Comparison of ENCODE assay signal across 11 cellular contexts in genomic region chr12:110354172-110354780, GRCh38. TPM values are rescaled to one million over a fixed set of nuclear protein-coding genes. Genes with fewer than 3 reads are reported as not detected.
A peak's percentile ranks its signal among the peaks of the same experiment; 100 is the strongest.
DNase-seq lines count a peak whose midpoint lies in the region; ATAC-seq, FAIRE-seq and TF ChIP-seq lines count a peak whose summit lies in the region.
"Had no signal": no experiment of that assay in that cellular context is flagged by ENCODE, and none has a peak within 500 bp of the region (broad histone marks: within the 10 kb centered on the region; RNA-seq: fewer than 3 reads in every experiment).

No MANE protein-coding gene starts in this region.

- no peaks in the 10 kb centered on the region for H3K27me3 ChIP-seq in GM12878 (replicated peaks in 1 of 2; ENCODE audit: control insufficient read depth in 2 of 2, insufficient read depth in 2 of 2, low read length in 1 of 2)
- no peaks in the 10 kb centered on the region for H3K27me3 ChIP-seq in CD8-positive, alpha-beta memory T cell (ENCODE audit: insufficient read depth, low read length, poor library complexity, severe bottlenecking)

- intact Hi-C loops in GM12878 (cut with micrococcal nuclease; ENCODE audit: unreplicated experiment): no loop called here

- H3K4me1 Mint-ChIP-seq in CD8-positive, alpha-beta memory T cell: peaks cover 10 to 28% (median 22%) of the 10 kb centered on the region in 3 donors

- peaks cover 0 to 3% of the 10 kb centered on the region in 2 experiments; a peak in 2 of 4 replicates for H3K36me3 ChIP-seq in GM12878 (ENCODE audit: control insufficient read depth in 2 of 2, insufficient read depth in 2 of 2, low read length in 1 of 2)
- H3K36me3 ChIP-seq in CD8-positive, alpha-beta memory T cell (ENCODE audit: insufficient read depth, low read length): no peaks in the 10 kb centered on the region

- ATAC-seq in GM12878 (no peak; the same call in 1 of the 3 replicates), GM21423 (IDR thresholded peaks at IDR 0.05; ENCODE audit: unreplicated experiment) (no peak), GM18861 (IDR thresholded peaks at IDR 0.05; ENCODE audit: unreplicated experiment) (no peak)

- peaks cover 0 to 5% (median 2%) of the 10 kb centered on the region in 3 donors for H3K36me3 Mint-ChIP-seq in CD8-positive, alpha-beta memory T cell
- H3K36me3 Mint-ChIP-seq: naive thymus-derived CD8-positive, alpha-beta T cell had no signal

- no peaks in the 10 kb centered on the region for H4K20me1 ChIP-seq in GM12878 (ENCODE audit: control insufficient read depth, insufficient read depth)

- H3K27ac ChIP-seq in GM12878 (ENCODE audit: control insufficient read depth, insufficient read depth): no peak overlapping the region
- H3K27ac ChIP-seq in CD8-positive, alpha-beta memory T cell (ENCODE audit: low read depth, low read length): no peak overlapping the region

- no peaks in the 10 kb centered on the region for H3K27me3 Mint-ChIP-seq in CD8-positive, alpha-beta memory T cell

- no peak for TF ChIP-seq EP300 in GM12878 (IDR thresholded peaks at IDR 0.05; ENCODE audit: borderline replicate concordance in 1 of 2, control insufficient read depth in 1 of 2, low read depth in 2 of 2, low read length in 2 of 2)

- RAD21 ChIA-PET in GM12878 (lab: Charles Lee; ENCODE audit: unreplicated experiment): interaction anchor here (0.6 to 5.3 kb wide), 3 partner anchors 77 to 247 kb away, joined by 3 to 34 read pairs (median 4); no protein-coding TSS in a partner anchor

- H3K4me1 ChIP-seq in GM12878 (ENCODE audit: control insufficient read depth, insufficient read depth, low read length): no peaks in the 10 kb centered on the region; the same call in 1 of the 2 replicates
- peaks cover 13% of the 10 kb centered on the region for H3K4me1 ChIP-seq in CD8-positive, alpha-beta memory T cell (ENCODE audit: insufficient read depth, low read length)

- no peaks in the 10 kb centered on the region for H3K79me2 ChIP-seq in GM12878 (ENCODE audit: control insufficient read depth, insufficient read depth, low read length)

- H3K4me3 Mint-ChIP-seq in CD8-positive, alpha-beta memory T cell: no peak overlapping the region

- BruUV-seq in GM12878 (replicated peaks; lab: Mats Ljungman, UMichigan): no TSS peak

- H3K9me3 Mint-ChIP-seq in CD8-positive, alpha-beta memory T cell: no peaks in the 10 kb centered on the region
- H3K9me3 Mint-ChIP-seq: naive thymus-derived CD8-positive, alpha-beta T cell had no signal

- no peak overlapping the region for H3K27ac Mint-ChIP-seq in CD8-positive, alpha-beta memory T cell

- in situ Hi-C loops in GM12878 (cut with MboI): no loop called here

- POLR2A ChIA-PET in GM12878 (lab: Charles Lee): interaction anchor here (0.6 kb wide), 1 partner anchor 451 kb away, joined by 5 read pairs; no protein-coding TSS in a partner anchor
- POLR2A ChIA-PET in CD8-positive, alpha-beta memory T cell (lab: Charles Lee): no interaction called here

- 52% methylated on average over 7 of the region's 7 CpGs for WGBS in GM12878 (ENCODE audit: insufficient coverage, insufficient replicate concordance, low lambda C conversion rate, missing lambda C conversion rate)

- TF ChIP-seq POLR2A in GM12878 (IDR thresholded peaks at IDR 0.05; ENCODE audit: low read depth, low read length): no peak

- SMC1A ChIA-PET in GM12878 (lab: Charles Lee; ENCODE audit: uncharacterized antibody, unreplicated experiment): interaction anchor here (0.6 to 2.9 kb wide), 9 partner anchors 13 to 248 kb away, joined by 3 to 28 read pairs (median 3); no protein-coding TSS in a partner anchor

- CTCF ChIA-PET in GM12878 (lab: Yijun Ruan, JAX): interaction anchor here (0.7 to 3.2 kb wide), 14 partner anchors 17 to 533 kb away, joined by 3 to 55 read pairs (median 3); no protein-coding TSS in a partner anchor
- CTCF ChIA-PET in CD8-positive, alpha-beta memory T cell (lab: Charles Lee): interaction anchor here (1.0 to 3.6 kb wide), 2 partner anchors 34 to 77 kb away, joined by 3 to 19 read pairs; no protein-coding TSS in a partner anchor

- no peak for TF ChIP-seq CTCF in GM12878 (IDR thresholded peaks at IDR 0.05 in 2 of 3, conservative IDR thresholded peaks at IDR 0.05 in 1 of 3; ENCODE audit: control insufficient read depth in 2 of 3, extremely low read depth in 1 of 3, insufficient read depth in 1 of 3, low read depth in 3 of 3, low read length in 3 of 3)

- FAIRE-seq in GM12878 (lab: Jason Lieb, UNC): no peak

- H3K4me2 ChIP-seq in GM12878 (ENCODE audit: control insufficient read depth, insufficient read depth): no peak overlapping the region

- DNase-seq in CD1c-positive myeloid dendritic cell (ENCODE audit: extremely low spot score): peak; percentile 52
- DNase-seq in Kasumi-1 (lab: John Stamatoyannopoulos, UW): peak; percentile 94 to 95
- DNase-seq in GM12878 (ENCODE audit: low read depth, low spot score): no peak
- DNase-seq in inferior parietal cortex (ENCODE audit: extremely low spot score): peak; percentile 55
- no peak for DNase-seq in CD8-positive, alpha-beta memory T cell
- DNase-seq in nucleus accumbens (lab: John Stamatoyannopoulos, UW): no peak
- DNase-seq: activated CD8-positive, alpha-beta memory T cell treated with anti-CD3 and anti-CD28 coated beads for 24 hours; NCI-H1092 had no signal

- no peaks in the 10 kb centered on the region for H3K9me3 ChIP-seq in GM12878 (replicated peaks; ENCODE audit: control insufficient read depth, insufficient read depth, low read length)
- H3K9me3 ChIP-seq in CD8-positive, alpha-beta memory T cell (ENCODE audit: low read length): no peaks in the 10 kb centered on the region

- TF ChIP-seq RAD21 in GM12878 (IDR thresholded peaks at IDR 0.05; ENCODE audit: insufficient read depth, low read depth, low read length): no peak

- no peak overlapping the region for H3K4me3 ChIP-seq in GM12878
- no peak overlapping the region for H3K4me3 ChIP-seq in CD8-positive, alpha-beta memory T cell (ENCODE audit: low read length)

- peak overlapping the region; percentile 7; the same call in 1 of the 2 replicates for H2AFZ ChIP-seq in GM12878 (ENCODE audit: control insufficient read depth, low read depth, low read length)

- H3K9ac ChIP-seq in GM12878 (ENCODE audit: control insufficient read depth, insufficient read depth, low read length): no peak overlapping the region

TF ChIP-seq in GM12878, 131 proteins besides CTCF, POLR2A, EP300 and RAD21 (continues in another document):
- TF ChIP-seq TAF1 (IDR thresholded peaks at IDR 0.05; ENCODE audit: borderline replicate concordance, low read depth, low read length): no peak
- TF ChIP-seq CEBPB (IDR thresholded peaks at IDR 0.05; ENCODE audit: borderline replicate concordance in 1 of 2, low read depth in 2 of 2, low read length in 2 of 2): no peak
- TF ChIP-seq ZBED1 (IDR thresholded peaks at IDR 0.05; ENCODE audit: borderline replicate concordance): no peak
- no peak for TF ChIP-seq NFXL1 (IDR thresholded peaks at IDR 0.05; ENCODE audit: borderline replicate concordance)
- TF ChIP-seq SP1 (IDR thresholded peaks at IDR 0.05; ENCODE audit: low read depth, low read length): no peak
- TF ChIP-seq NKRF (conservative IDR thresholded peaks at IDR 0.05): no peak
- no peak for TF ChIP-seq BCL3 (IDR thresholded peaks at IDR 0.05; ENCODE audit: borderline replicate concordance, insufficient read depth, low read depth, low read length, poor library complexity, severe bottlenecking)
- no peak for TF ChIP-seq FOXM1 (IDR thresholded peaks at IDR 0.05; ENCODE audit: low read depth, low read length)
- no peak for TF ChIP-seq ZNF217 (IDR thresholded peaks at IDR 0.05)

RNA-seq across cellular contexts. Expression of gene ANAPC7, which starts 49.2 kb away (rescaled TPM):
- 85.2 and 87.2 TPM in 2 replicates for total RNA-seq in GM12878 (2013; cell fraction: nucleolus; rRNA removed)
- total RNA-seq in GM12878 (2014; rRNA removed) (55.0 and 69.0 TPM in 2 replicates), GM12878 (2014; rRNA removed; fragmentation: Illumina TruSeq; extraction: Trizol) (58.6 and 62.7 TPM in 2 replicates), GM12878 (2021) (55.2 and 57.2 TPM in 2 replicates)
- 23.6 TPM for polyA plus RNA-seq in GM12878 (2011; ENCODE audit: low read depth)
- polyA plus RNA-seq in GM12878 (2011; rRNA removed) (59.9 and 69.6 TPM in 2 replicates), GM12878 (2014; fragmentation: Illumina TruSeq; extraction: Trizol) (57.3 and 79.8 TPM in 2 replicates), GM12878 (2014; fragmentation: Nextera tagmentation; extraction: Ambion mirVana) (10 to 100 TPM; 24.5 to 30.1 TPM), GM12878 (2014; rRNA removed) (71.0 and 73.7 TPM in 2 replicates), GM12878 (2016; fragmentation: Nextera tagmentation; extraction: Ambion mirVana) (10 to 100 TPM; 69.7 to 77.9 TPM)
- 35.2 and 44.3 TPM in 2 replicates for polyA plus RNA-seq in GM12878 (2011; cell fraction: cytosol; rRNA removed)
- 52.9 and 71.4 TPM in 2 replicates for polyA plus RNA-seq in GM12878 (2011; cell fraction: nucleus; rRNA removed)
- polyA plus RNA-seq in GM12878 (2012): 24.7 and 25.4 TPM in 2 replicates
- polyA minus RNA-seq in GM12878 (2011; rRNA and poly(A)+ RNA removed): 33.8 and 61.9 TPM in 2 replicates
- polyA minus RNA-seq in GM12878 (2011; cell fraction: cytosol; rRNA and poly(A)+ RNA removed): 15.1 and 19.6 TPM in 2 replicates
- polyA minus RNA-seq in GM12878 (2011; cell fraction: nucleus; rRNA and poly(A)+ RNA removed): 8.8 and 23.1 TPM in 2 replicates
- 10 to 100 TPM; 66.7 to 67.1 TPM for total RNA-seq in CD8-positive, alpha-beta memory T cell
- polyA plus RNA-seq in CD8-positive, alpha-beta memory T cell: 26.9 TPM

Comparison
In these comparisons a context has a peak if more than half of its experiments do, and no peak if none do; other contexts are left out.
1. DNase-seq: peak in CD1c-positive myeloid dendritic cell (single experiment), Kasumi-1 (2 of 2) and inferior parietal cortex (single experiment); none in GM12878 (single experiment), CD8-positive, alpha-beta memory T cell (0 of 5) and nucleus accumbens (0 of 56).